34 cellular contexts compared by ENCODE assay signal in the genomic region with DNA sequence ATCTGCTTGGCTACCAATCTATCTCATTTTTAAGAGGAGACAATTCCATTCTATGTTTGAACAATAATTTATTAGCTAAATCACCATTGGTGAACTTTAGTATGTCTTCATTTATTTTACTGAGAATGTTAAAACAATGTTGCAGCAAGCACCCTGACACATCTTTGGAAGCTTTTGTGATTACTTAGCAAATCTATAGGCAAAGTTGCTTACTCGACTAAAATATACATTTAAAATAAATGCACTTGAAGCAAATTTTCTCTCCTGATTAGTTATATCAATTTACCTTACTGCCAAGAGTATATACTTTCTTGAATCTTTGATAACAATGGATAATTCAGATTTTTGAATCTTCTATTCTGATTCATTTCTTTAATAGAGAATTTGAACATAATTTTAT. TPM values are rescaled to one million over a fixed set of nuclear protein-coding genes. Genes with fewer than 3 reads are reported as not detected.
"Had no signal": no experiment of that assay in that cellular context is flagged by ENCODE, and none has a peak within 500 bp of the region (broad histone marks: within the 10 kb centered on the region; RNA-seq: fewer than 3 reads in every experiment).

No MANE protein-coding gene starts in this region.

- H3K4me3 ChIP-seq: ascending aorta, breast epithelium, cardiac muscle cell, colonic mucosa, esophagus squamous epithelium, gastroesophageal sphincter had no signal

- ATAC-seq: activated naive CD4-positive, alpha-beta T cell treated with anti-CD3 and anti-CD28 coated beads, Interleukin-2, amount 50 U/mL, for 72 hours; activated T-cell treated with anti-CD3 and anti-CD28 coated beads, Interleukin-2, amount 50 U/mL, for 72 hours; gastroesophageal sphincter; WTC11 had no signal

- H3K36me3 ChIP-seq: ascending aorta, breast epithelium, cardiac muscle cell, colonic mucosa, esophagus squamous epithelium, gastroesophageal sphincter had no signal

- H3K27me3 ChIP-seq: ascending aorta, breast epithelium, cardiac muscle cell, colonic mucosa, esophagus squamous epithelium, gastroesophageal sphincter had no signal

- FAIRE-seq: endothelial cell of umbilical vein had no signal

- H3K4me1 ChIP-seq: ascending aorta, breast epithelium, colonic mucosa, esophagus squamous epithelium, gastroesophageal sphincter had no signal

- DNase-seq: activated CD4-positive, alpha-beta memory T cell treated with anti-CD3 and anti-CD28 coated beads, Interleukin-2, amount 10 ng/mL, durations not matched to agents 7 days and 5 days; activated CD4-positive, alpha-beta T cell treated with anti-CD3 and anti-CD28 coated beads for 1 hour; activated CD4-positive, alpha-beta T cell treated with anti-CD3 and anti-CD28 coated beads for 4 hours; activated CD4-positive, alpha-beta T cell treated with anti-CD3 and anti-CD28 coated beads, Interleukin-2, amount 10 ng/mL, durations not matched to agents 7 days and 5 days; activated CD4-positive, alpha-beta T cell treated with anti-CD3 and anti-CD28 coated beads, Interleukin-2, amount 50 U/mL, for 4 hours; activated CD8-positive, alpha-beta memory T cell treated with anti-CD3 and anti-CD28 coated beads, Interleukin-2, amount 50 U/mL, for 48 hours; activated gamma-delta T cell; activated naive CD4-positive, alpha-beta T cell; activated naive CD4-positive, alpha-beta T cell treated with anti-CD3 and anti-CD28 coated beads, Interleukin-2, amount 10 ng/mL, durations not matched to agents 7 days and 5 days; activated naive CD8-positive, alpha-beta T cell treated with anti-CD3 and anti-CD28 coated beads, Interleukin-2, amount 10 ng/mL, durations not matched to agents 7 days and 5 days; activated T-cell treated with anti-CD3 and anti-CD28 coated beads for 4 hours; activated T-cell treated with anti-CD3 and anti-CD28 coated beads, Interleukin-2, amount 50 U/mL, for 24 hours; activated T-cell treated with anti-CD3 and anti-CD28 coated beads, Interleukin-2, amount 50 U/mL, for 72 hours; central memory CD4-positive, alpha-beta T cell; cerebellar nuclear complex; colonic mucosa; effector CD8-positive, alpha-beta T cell; esophagus squamous epithelium; foreskin melanocyte; T-helper 2 cell had no signal

- H3K9me3 ChIP-seq: ascending aorta, breast epithelium, colonic mucosa, esophagus squamous epithelium, gastroesophageal sphincter had no signal

- H3K27ac ChIP-seq: ascending aorta, breast epithelium, cardiac muscle cell, colonic mucosa, epithelial cell of prostate, esophagus squamous epithelium, gastroesophageal sphincter had no signal

RNA-seq across cellular contexts. Expression of a gene that starts 31.0 kb away (rescaled TPM):
- total RNA-seq: activated CD4-positive, alpha-beta memory T cell treated with anti-CD3 and anti-CD28 coated beads, Interleukin-2, amount 10 ng/mL, durations not matched to agents 7 days and 5 days; activated CD4-positive, alpha-beta T cell treated with anti-CD3 and anti-CD28 coated beads, Interleukin-2, amount 10 ng/mL, durations not matched to agents 7 days and 5 days; activated naive CD4-positive, alpha-beta T cell treated with anti-CD3 and anti-CD28 coated beads, Interleukin-2, amount 50 U/mL, for 72 hours; activated naive CD8-positive, alpha-beta T cell treated with anti-CD3 and anti-CD28 coated beads, Interleukin-2, amount 10 ng/mL, durations not matched to agents 7 days and 5 days; activated T-cell treated with anti-CD3 and anti-CD28 coated beads, Interleukin-2, amount 50 U/mL, for 72 hours; ascending aorta; breast epithelium; colonic mucosa; dermis microvascular lymphatic vessel endothelial cell; endothelial cell of umbilical vein; esophagus squamous epithelium; fibroblast of lung; fibroblast of villous mesenchyme; gastroesophageal sphincter; glomerular endothelial cell; T-helper 1 cell treated with Interleukin-12 subunit alpha and Interleukin-12 subunit beta and Interleukin-4 antibody, amounts not matched to agents 30 ng/mL and 1 ng/mL, for 36 hours; WTC11 had no signal
- polyA plus RNA-seq: endothelial cell of umbilical vein, esophagus, fibroblast of lung had no signal
